Comparison of ENCODE assay signal across 17 cellular contexts in genomic region chr15:70267879-70268278, GRCh38.
DNase-seq lines count a peak whose midpoint lies in the region; ATAC-seq, FAIRE-seq and TF ChIP-seq lines count a peak whose summit lies in the region.
"Had no signal": no experiment of that assay in that cellular context is flagged by ENCODE, and none has a peak within 500 bp of the region (broad histone marks: within the 10 kb centered on the region; RNA-seq: fewer than 3 reads in every experiment).

No MANE protein-coding gene starts in this region.

- H3K4me2 ChIP-seq in astrocyte (ENCODE audit: low read length), result no peak overlapping the region

- H3K27ac Mint-ChIP-seq in astrocyte (ENCODE audit: unreplicated experiment), result no peak overlapping the region
- H3K27ac Mint-ChIP-seq in activated naive CD4-positive, alpha-beta T cell treated with anti-CD3 and anti-CD28 coated beads, Interleukin-2, amount 50 U/mL, for 72 hours, result no peak overlapping the region
- H3K27ac Mint-ChIP-seq: activated T-helper 1 cell treated with anti-CD3 and anti-CD28 coated beads, Interleukin-12 subunit alpha, Interleukin-12 subunit beta, Interleukin-2, Interleukin-4 antibody, amounts not matched to agents 30 ng/mL and 10 ng/mL and 1 ng/mL, durations not matched to agents 14 hours and 24 hours and 36 hours had no signal

- H3K4me1 Mint-ChIP-seq in astrocyte (ENCODE audit: low read depth, unreplicated experiment), result peaks cover 51% of the 10 kb centered on the region

- H3K4me3 Mint-ChIP-seq in astrocyte (ENCODE audit: unreplicated experiment), result no peak overlapping the region
- H3K4me3 Mint-ChIP-seq: activated T-helper 1 cell treated with anti-CD3 and anti-CD28 coated beads, Interleukin-12 subunit alpha, Interleukin-12 subunit beta, Interleukin-2, Interleukin-4 antibody, amounts not matched to agents 30 ng/mL and 10 ng/mL and 1 ng/mL, durations not matched to agents 14 hours and 24 hours and 36 hours had no signal

- H3K27ac ChIP-seq in astrocyte (ENCODE audit: low read depth, low read length), result no peak overlapping the region
- H3K27ac ChIP-seq: gastrocnemius medialis had no signal

- peaks cover 8% of the 10 kb centered on the region for H4K20me1 ChIP-seq in astrocyte (ENCODE audit: insufficient read depth, low read length)

- peaks cover 53% of the 10 kb centered on the region for H3K4me1 ChIP-seq in astrocyte (ENCODE audit: insufficient read depth, low read length)

- H3K27me3 ChIP-seq in astrocyte (ENCODE audit: insufficient read depth, low read length), result peaks cover 11% of the 10 kb centered on the region
- H3K27me3 ChIP-seq: gastrocnemius medialis had no signal

- peak; percentile 84 for DNase-seq in CD1c-positive myeloid dendritic cell (ENCODE audit: extremely low spot score)
- DNase-seq in M059J (ENCODE audit: low read depth), result peak; percentile 60
- peak; percentile 57 for DNase-seq in astrocyte (ENCODE audit: low read depth)
- DNase-seq in iris pigment epithelial cell (ENCODE audit: low read depth), result peak; percentile 78
- DNase-seq in NCI-H82 (lab: John Stamatoyannopoulos, UW), result no peak
- no peak for DNase-seq in activated naive CD4-positive, alpha-beta T cell treated with anti-CD3 and anti-CD28 coated beads, Interleukin-2, amount 50 U/mL, for 72 hours (ENCODE audit: low spot score in 2 of 2)
- DNase-seq in activated CD4-positive, alpha-beta T cell treated with anti-CD3 and anti-CD28 coated beads, Interleukin-2, amount 50 U/mL, for 4 hours, result no peak
- no peak for DNase-seq in activated CD8-positive, alpha-beta memory T cell treated with anti-CD3 and anti-CD28 coated beads, Interleukin-2, amount 50 U/mL, for 48 hours
- DNase-seq: activated CD4-positive, alpha-beta T cell treated with anti-CD3 and anti-CD28 coated beads, Interleukin-2, amount 50 U/mL, for 48 hours; gastrocnemius medialis; KG1; midbrain; NCI-H187 treated with DMSO at 0.1 percent for 48 hours; NCI-H524; SHP77; small intestine had no signal

- H3K36me3 Mint-ChIP-seq in astrocyte (ENCODE audit: low read depth, unreplicated experiment), result peaks cover 5% of the 10 kb centered on the region
- H3K36me3 Mint-ChIP-seq in activated naive CD4-positive, alpha-beta T cell treated with anti-CD3 and anti-CD28 coated beads, Interleukin-2, amount 50 U/mL, for 72 hours, result no peaks in the 10 kb centered on the region

- ATAC-seq in activated naive CD4-positive, alpha-beta T cell treated with anti-CD3 and anti-CD28 coated beads, Interleukin-2, amount 50 U/mL, for 72 hours, result no peak
- ATAC-seq: gastrocnemius medialis had no signal

- no peaks in the 10 kb centered on the region for H3K9me3 ChIP-seq in astrocyte (ENCODE audit: insufficient read depth, low read depth, low read length)
- H3K9me3 ChIP-seq: gastrocnemius medialis had no signal

- no peak for FAIRE-seq in astrocyte (lab: Jason Lieb, UNC)
- FAIRE-seq: small intestine had no signal

- H3K9ac ChIP-seq in astrocyte (ENCODE audit: low read length), result no peak overlapping the region

- no peak overlapping the region for H2AFZ ChIP-seq in astrocyte (ENCODE audit: low read depth, low read length)

- H3K9me3 Mint-ChIP-seq in astrocyte (ENCODE audit: unreplicated experiment), result peaks cover 6% of the 10 kb centered on the region
- no peaks in the 10 kb centered on the region for H3K9me3 Mint-ChIP-seq in activated naive CD4-positive, alpha-beta T cell treated with anti-CD3 and anti-CD28 coated beads, Interleukin-2, amount 50 U/mL, for 72 hours
- H3K9me3 Mint-ChIP-seq: activated T-helper 1 cell treated with anti-CD3 and anti-CD28 coated beads, Interleukin-12 subunit alpha, Interleukin-12 subunit beta, Interleukin-2, Interleukin-4 antibody, amounts not matched to agents 30 ng/mL and 10 ng/mL and 1 ng/mL, durations not matched to agents 14 hours and 24 hours and 36 hours had no signal

- H3K27me3 Mint-ChIP-seq in astrocyte (ENCODE audit: low read depth, unreplicated experiment), result peaks cover 45% of the 10 kb centered on the region

- no peaks in the 10 kb centered on the region for H3K79me2 ChIP-seq in astrocyte (ENCODE audit: insufficient read depth, low read length)

- no peak for TF ChIP-seq CTCF in astrocyte (IDR thresholded peaks at IDR 0.05; ENCODE audit: insufficient read depth, low read depth, low read length)

- H3K36me3 ChIP-seq in astrocyte (ENCODE audit: insufficient read depth, low read length), result no peaks in the 10 kb centered on the region
- H3K36me3 ChIP-seq: gastrocnemius medialis had no signal

- no peak overlapping the region for H3K4me3 ChIP-seq in astrocyte (ENCODE audit: insufficient read depth, low read depth, low read length)
- H3K4me3 ChIP-seq: gastrocnemius medialis had no signal

Comparison
In these comparisons a context has a peak if more than half of its experiments do, and no peak if none do; other contexts are left out.
1. DNase-seq: peak in CD1c-positive myeloid dendritic cell (single experiment), M059J (single experiment), astrocyte (single experiment) and iris pigment epithelial cell (single experiment); none in NCI-H82 (single experiment), activated naive CD4-positive, alpha-beta T cell treated with anti-CD3 and anti-CD28 coated beads, Interleukin-2, amount 50 U/mL, for 72 hours (0 of 2), activated CD4-positive, alpha-beta T cell treated with anti-CD3 and anti-CD28 coated beads, Interleukin-2, amount 50 U/mL, for 4 hours (0 of 2) and activated CD8-positive, alpha-beta memory T cell treated with anti-CD3 and anti-CD28 coated beads, Interleukin-2, amount 50 U/mL, for 48 hours (single experiment).